ENCODE assay signal across 1 cellular context in the genomic region with DNA sequence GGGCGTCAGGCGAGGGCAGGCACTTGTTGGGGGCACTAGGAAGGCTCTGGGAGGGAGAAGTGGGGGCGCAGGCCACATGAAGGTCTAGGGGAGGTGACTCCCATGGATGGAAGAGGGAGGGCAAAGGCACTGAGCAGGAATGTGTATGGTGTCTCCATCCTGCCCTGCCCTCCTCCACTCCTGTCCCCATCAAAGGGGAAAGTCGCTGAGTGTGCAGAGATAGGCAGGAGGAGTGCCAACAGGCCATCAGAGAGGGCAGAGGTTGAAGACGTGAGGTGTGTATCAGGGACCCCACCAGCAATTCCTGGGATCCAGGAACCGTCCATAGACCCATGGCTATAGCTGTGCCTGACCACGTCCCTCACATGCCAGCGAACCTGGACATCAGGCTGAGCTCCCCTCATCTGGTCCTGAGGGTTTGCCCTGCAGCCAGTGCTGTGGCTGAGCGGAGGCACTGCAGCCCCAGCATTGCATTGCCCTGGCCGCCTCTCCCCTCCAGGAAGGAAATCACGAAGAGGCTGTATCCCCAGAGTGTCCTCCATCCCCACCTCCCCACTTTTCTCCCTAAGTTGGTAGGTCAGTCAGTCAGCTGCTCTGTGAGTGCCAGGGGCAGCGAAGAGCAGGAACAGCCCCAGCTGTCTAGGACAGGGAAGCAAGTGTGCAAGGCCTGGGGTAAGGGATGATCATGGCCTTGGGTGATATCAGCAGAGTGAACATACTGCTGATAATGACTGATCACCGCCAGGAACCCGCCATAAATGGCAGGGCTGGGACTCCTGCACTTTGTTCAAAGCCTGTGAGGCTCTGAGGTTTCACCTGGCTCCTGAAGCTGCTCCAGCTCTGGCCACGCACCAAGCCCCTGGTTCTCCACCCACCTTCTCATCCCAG.
TF ChIP-seq lines count a peak whose summit lies in the region.

No MANE protein-coding gene starts in this region.

TF ChIP-seq in HCT116, 20 proteins besides CTCF, POLR2A, EP300 and RAD21:
- no peak for TF ChIP-seq POLR2AphosphoS5 (IDR thresholded peaks at IDR 0.05; ENCODE audit: low read depth, low read length)
- TF ChIP-seq SP1 (IDR thresholded peaks at IDR 0.05; ENCODE audit: low read depth), result no peak
- TF ChIP-seq ELF1 (IDR thresholded peaks at IDR 0.05; ENCODE audit: borderline replicate concordance, low read depth), result no peak
- no peak for TF ChIP-seq FOSL1 (IDR thresholded peaks at IDR 0.05; ENCODE audit: low read depth)
- TF ChIP-seq EZH2phosphoT487 (IDR thresholded peaks at IDR 0.05; ENCODE audit: borderline replicate concordance), result no peak
TF ChIP-seq in HCT116: peak in this region for 0.
